8 cellular contexts compared by ENCODE assay signal in genomic region chr10:37976091-37976879, GRCh38. TPM values are rescaled to one million over a fixed set of nuclear protein-coding genes. Genes with fewer than 3 reads are reported as not detected.
DNase-seq lines count a peak whose midpoint lies in the region; ATAC-seq and TF ChIP-seq lines count a peak whose summit lies in the region.

Gene ZNF25 (minus strand): TSS chr10:37976647. CDS start chr10:37971722, 4,925 bp downstream.

- H3K4me3 ChIP-seq in H7 (ENCODE audit: insufficient read depth, low read depth, low read length) (peak within 1 kb of the TSS; percentile 70), Loucy (ENCODE audit: low read length, poor library complexity, severe bottlenecking) (peak within 1 kb of the TSS; percentile 78)

- peaks cover 4% of the 10 kb centered on the region; the same call in 1 of the 2 replicates for H3K79me2 ChIP-seq in Loucy (ENCODE audit: insufficient read depth, low read length)

- TF ChIP-seq POLR2A in Raji (IDR thresholded peaks at IDR 0.05; ENCODE audit: insufficient read depth, low read depth, low read length): peak; percentile 84

- H3K4me3 Mint-ChIP-seq in nephron progenitor cell: peak within 1 kb of the TSS; percentile 90
- H3K4me3 Mint-ChIP-seq in stimulated activated naive CD8-positive, alpha-beta T cell treated with anti-CD3 and anti-CD28 coated beads, Interleukin-15, amount 100 ng/mL, for 72 hours: peak within 1 kb of the TSS; percentile 91 to 94

- TF ChIP-seq CTCF in Loucy (conservative IDR thresholded peaks at IDR 0.05; ENCODE audit: low read length) (peak; percentile 84), nephron progenitor cell (IDR thresholded peaks at IDR 0.05) (peak; percentile 71)

- H3F3A ChIP-seq in Loucy (ENCODE audit: low read depth): no peaks in the 10 kb centered on the region

- in situ Hi-C loops in G401 (cut with HindIII; ENCODE audit: low sequenced_read_pairs): no loop called here

- H3K27me3 Mint-ChIP-seq in nephron progenitor cell (ENCODE audit: low read depth, poor library complexity): peaks cover 4% of the 10 kb centered on the region
- no peaks in the 10 kb centered on the region for H3K27me3 Mint-ChIP-seq in stimulated activated naive CD8-positive, alpha-beta T cell treated with anti-CD3 and anti-CD28 coated beads, Interleukin-15, amount 100 ng/mL, for 72 hours

- H3K9me3 Mint-ChIP-seq in nephron progenitor cell: peaks cover 36% of the 10 kb centered on the region
- H3K9me3 Mint-ChIP-seq in stimulated activated naive CD8-positive, alpha-beta T cell treated with anti-CD3 and anti-CD28 coated beads, Interleukin-15, amount 100 ng/mL, for 72 hours: no peaks in the 10 kb centered on the region

- H3K9ac ChIP-seq in Loucy (ENCODE audit: low read depth, low read length, poor library complexity, severe bottlenecking): peak within 1 kb of the TSS; percentile 80

- H4K20me1 ChIP-seq in Loucy (ENCODE audit: insufficient read depth, low read length, poor library complexity, severe bottlenecking): no peaks in the 10 kb centered on the region

- DNase-seq in G401 (ENCODE audit: low spot score): peak; percentile 99
- DNase-seq in H7: peak; percentile 94
- peak; percentile 93 for DNase-seq in activated gamma-delta T cell (lab: John Stamatoyannopoulos, UW)
- DNase-seq in fibroblast of the conjunctiva (ENCODE audit: low read depth): peak; percentile 98
- peak; percentile 94 for DNase-seq in nephron progenitor cell
- peak; percentile 96 to 98 for DNase-seq in stimulated activated naive CD8-positive, alpha-beta T cell treated with anti-CD3 and anti-CD28 coated beads, Interleukin-15, amount 100 ng/mL, for 72 hours

- no peaks in the 10 kb centered on the region for H3K27me3 ChIP-seq in H7 (ENCODE audit: control insufficient read depth, insufficient read depth, low read length)
- H3K27me3 ChIP-seq in Loucy (ENCODE audit: insufficient read depth, low read length, poor library complexity, severe bottlenecking): no peaks in the 10 kb centered on the region

- H3K4me1 ChIP-seq in Loucy (ENCODE audit: insufficient read depth, low read length, poor library complexity, severe bottlenecking): peaks cover 21% of the 10 kb centered on the region

- H3K4me2 ChIP-seq in Loucy (ENCODE audit: low read depth, low read length, poor library complexity, severe bottlenecking): peak within 1 kb of the TSS; percentile 77

- H3K36me3 ChIP-seq in H7 (replicated peaks; ENCODE audit: control insufficient read depth, insufficient read depth, low read length): no peaks in the 10 kb centered on the region
- no peaks in the 10 kb centered on the region for H3K36me3 ChIP-seq in Loucy (ENCODE audit: insufficient read depth, low read length)

- peaks cover 12% of the 10 kb centered on the region for H3K4me1 Mint-ChIP-seq in nephron progenitor cell
- peaks cover 18% of the 10 kb centered on the region for H3K4me1 Mint-ChIP-seq in stimulated activated naive CD8-positive, alpha-beta T cell treated with anti-CD3 and anti-CD28 coated beads, Interleukin-15, amount 100 ng/mL, for 72 hours

- H3K36me3 Mint-ChIP-seq in nephron progenitor cell (ENCODE audit: low read depth): peaks cover 28% of the 10 kb centered on the region

- no peaks in the 10 kb centered on the region for H3K9me3 ChIP-seq in Loucy (ENCODE audit: insufficient read depth, low read depth, low read length)

- H3K9me2 ChIP-seq in Loucy (replicated peaks; ENCODE audit: low read depth, low read length): no peaks in the 10 kb centered on the region

- peak within 1 kb of the TSS; percentile 96 for H3K27ac Mint-ChIP-seq in nephron progenitor cell
- peak within 1 kb of the TSS; percentile 97 to 99 for H3K27ac Mint-ChIP-seq in stimulated activated naive CD8-positive, alpha-beta T cell treated with anti-CD3 and anti-CD28 coated beads, Interleukin-15, amount 100 ng/mL, for 72 hours

- H2AFZ ChIP-seq in Loucy (ENCODE audit: low read length): peak within 1 kb of the TSS; percentile 91

- peak; percentile 97 for ATAC-seq in stimulated activated naive CD8-positive, alpha-beta T cell treated with anti-CD3 and anti-CD28 coated beads, Interleukin-15, amount 100 ng/mL, for 72 hours

RNA-seq across cellular contexts. Expression of gene ZNF25, which starts in this region (rescaled TPM):
- total RNA-seq in G401 (2014; rRNA removed; shearing (Covaris generic)): 0.78 and 1.2 TPM in 2 replicates
- total RNA-seq in H7 (2014; rRNA removed; shearing (Covaris generic)): 0.62 and 1.2 TPM in 2 replicates

Comparison
In these comparisons a context has a peak if more than half of its experiments do, and no peak if none do; other contexts are left out.
1. Peak in every context shown above with its lines: DNase-seq, ATAC-seq and H3K4me3 ChIP-seq.